ENCODE assay signal across 13 cellular contexts in the genomic region with DNA sequence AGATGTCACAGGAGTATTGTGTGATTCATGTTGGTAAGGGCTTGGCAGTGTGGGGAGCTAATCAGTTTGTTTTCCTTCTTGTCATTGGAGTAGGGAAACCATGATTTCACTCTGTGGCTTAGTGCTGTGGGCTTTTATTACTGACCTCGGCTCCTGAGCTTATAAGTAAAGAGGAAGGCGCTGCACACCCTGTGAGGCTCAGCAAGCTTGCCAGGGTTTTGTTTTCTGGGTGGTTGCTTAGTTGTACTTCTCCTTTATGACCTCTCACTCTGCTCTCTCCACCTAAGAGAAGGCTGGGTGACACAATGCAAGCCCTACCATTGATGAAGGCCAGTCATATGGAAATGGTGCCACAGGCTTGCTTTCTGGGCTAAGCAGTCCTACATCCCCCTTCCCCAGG. TPM values are rescaled to one million over a fixed set of nuclear protein-coding genes. Genes with fewer than 3 reads are reported as not detected.
A peak's percentile ranks its signal among the peaks of the same experiment; 100 is the strongest.
DNase-seq lines count a peak whose midpoint lies in the region; ATAC-seq and TF ChIP-seq lines count a peak whose summit lies in the region.
"Had no signal": no experiment of that assay in that cellular context is flagged by ENCODE, and none has a peak within 500 bp of the region (broad histone marks: within the 10 kb centered on the region; RNA-seq: fewer than 3 reads in every experiment).

No MANE protein-coding gene starts in this region.

- peak; percentile 23 for DNase-seq in AG09309 (ENCODE audit: low read depth)
- DNase-seq in KBM-7, result peak; percentile 96
- DNase-seq in T-helper 17 cell, result no peak
- DNase-seq in left lung, result no peak
- DNase-seq in NCI-H1417 (lab: John Stamatoyannopoulos, UW), result no peak
- DNase-seq in activated T-cell treated with anti-CD3 and anti-CD28 coated beads, Interleukin-2, amount 50 U/mL, for 1 hour, result no peak
- DNase-seq in DMS 273 treated with DMSO at 0.1 percent for 48 hours (lab: John Stamatoyannopoulos, UW), result no peak
- DNase-seq: activated CD4-positive, CD25-positive, alpha-beta regulatory T cell; activated T-cell treated with anti-CD3 and anti-CD28 coated beads for 4 hours; KG1; NCI-H345 had no signal

- no peak overlapping the region for H3K4me3 Mint-ChIP-seq in T-helper 17 cell

- H3K27me3 ChIP-seq in left lung, result no peaks in the 10 kb centered on the region
- H3K27me3 ChIP-seq: gastroesophageal sphincter had no signal

- peaks cover 17% of the 10 kb centered on the region for H3K27me3 Mint-ChIP-seq in T-helper 17 cell

- no peaks in the 10 kb centered on the region for H3K36me3 ChIP-seq in left lung
- H3K36me3 ChIP-seq: gastroesophageal sphincter had no signal

- ATAC-seq in T-helper 17 cell (peak; percentile 42), left lung (peak; percentile 78), GM21423 (IDR thresholded peaks at IDR 0.05; ENCODE audit: unreplicated experiment) (no peak)
- ATAC-seq: gastroesophageal sphincter had no signal

- no peak overlapping the region for H3K27ac ChIP-seq in left lung
- H3K27ac ChIP-seq: gastroesophageal sphincter had no signal

- peaks cover 0 to 3% of the 10 kb centered on the region in 2 donors for H3K4me1 ChIP-seq in left lung
- H3K4me1 ChIP-seq: gastroesophageal sphincter had no signal

- in situ Hi-C loops in KBM-7 (cut with MboI; ENCODE audit: low pct_unique_long_range_greater_than_20kb, low sequenced_read_pairs), result no loop called here

- no peak overlapping the region for H3K27ac Mint-ChIP-seq in T-helper 17 cell

- TF ChIP-seq CTCF in AG09309 (IDR thresholded peaks at IDR 0.05; ENCODE audit: control insufficient read depth, insufficient read depth, low read depth, low read length, missing control alignments) (no peak), left lung (IDR thresholded peaks at IDR 0.05) (no peak)

- H3K4me1 Mint-ChIP-seq in T-helper 17 cell, result no peaks in the 10 kb centered on the region

- intact Hi-C loops in left lung (cut with DNase I), result no loop called here

- H3K36me3 Mint-ChIP-seq in T-helper 17 cell (ENCODE audit: low read depth), result peaks cover 2% of the 10 kb centered on the region

- no peak overlapping the region for H3K4me3 ChIP-seq in AG09309 (ENCODE audit: control insufficient read depth, low read depth, low read length)
- H3K4me3 ChIP-seq in left lung, result no peak overlapping the region
- H3K4me3 ChIP-seq: gastroesophageal sphincter had no signal

- H3K9me3 ChIP-seq in T-helper 17 cell (ENCODE audit: control insufficient read depth, low read length, poor library complexity, severe bottlenecking), result no peaks in the 10 kb centered on the region
- no peaks in the 10 kb centered on the region for H3K9me3 ChIP-seq in left lung
- H3K9me3 ChIP-seq: gastroesophageal sphincter had no signal

RNA-seq across cellular contexts. Expression of a gene that starts 22.5 kb away (rescaled TPM):
- total RNA-seq in T-helper 17 cell (under 1 TPM in 1 of 2 donors, not detected in 1; 0.29 TPM), left lung (1 to 10 TPM; 3.3 to 3.6 TPM)

Comparison
In these comparisons a context has a peak if more than half of its experiments do, and no peak if none do; other contexts are left out.
1. DNase-seq: peak in AG09309 (single experiment) and KBM-7 (single experiment); none in T-helper 17 cell (0 of 3), left lung (0 of 2), NCI-H1417 (0 of 3), activated T-cell treated with anti-CD3 and anti-CD28 coated beads, Interleukin-2, amount 50 U/mL, for 1 hour (single experiment) and DMS 273 treated with DMSO at 0.1 percent for 48 hours (single experiment).